In genomic region chr3:24460974-24461373, GRCh38 we compare ENCODE assay signal across 16 cellular contexts.
"Had no signal": no experiment of that assay in that cellular context is flagged by ENCODE, and none has a peak within 500 bp of the region (broad histone marks: within the 10 kb centered on the region; RNA-seq: fewer than 3 reads in every experiment).

No MANE protein-coding gene starts in this region.

- H3K27me3 ChIP-seq: brain microvascular endothelial cell, dorsolateral prefrontal cortex, neutrophil, spleen had no signal

- DNase-seq: activated CD4-positive, alpha-beta T cell treated with anti-CD3 and anti-CD28 coated beads, Interleukin-2, amount 50 U/mL, for 1 hour; activated CD8-positive, alpha-beta memory T cell treated with anti-CD3 and anti-CD28 coated beads for 24 hours; activated gamma-delta T cell treated with Interleukin-2 at 50 U/mL for 16 hours; amygdala; brain microvascular endothelial cell; dorsolateral prefrontal cortex; endodermal cell; natural killer cell; SK-N-SH; spleen; stimulated activated naive CD8-positive, alpha-beta T cell treated with anti-CD3 and anti-CD28 coated beads, Interleukin-15, amount 100 ng/mL, for 72 hours; T-cell; T-helper 9 cell had no signal

- H3K27ac ChIP-seq: brain microvascular endothelial cell, dorsolateral prefrontal cortex, neutrophil, spleen had no signal

- H3K9me3 ChIP-seq: neutrophil, SK-N-SH had no signal

- ATAC-seq: activated CD4-positive, CD25-positive, alpha-beta regulatory T cell treated with anti-CD3 and anti-CD28 coated beads, Interleukin-2, amount 50 U/mL, for 24 hours; natural killer cell; sciatic nerve; stimulated activated naive CD8-positive, alpha-beta T cell treated with anti-CD3 and anti-CD28 coated beads, Interleukin-15, amount 100 ng/mL, for 72 hours; T-cell had no signal

- H3K4me3 ChIP-seq: dorsolateral prefrontal cortex, spleen had no signal

- H3K36me3 ChIP-seq: brain microvascular endothelial cell, neutrophil, spleen had no signal

- H3K4me1 ChIP-seq: spleen had no signal
